Comparison of ENCODE assay signal across 1 cellular context in genomic region chr17:47840742-47841487, GRCh38.
TF ChIP-seq lines count a peak whose summit lies in the region.

SCRN2 (minus strand) TSS chr17:47841273; CDS start chr17:47840843, 430 bp downstream.

TF ChIP-seq in HEK293, 187 proteins besides CTCF, POLR2A, EP300 and RAD21 (continued from another document and continues in another):
- peak; percentile 60; the same call in 1 of the 2 replicates for TF ChIP-seq HIC1 (tag by site-specific recombination; IDR thresholded peaks at IDR 0.05)
- TF ChIP-seq GLIS1 (tag by site-specific recombination; IDR thresholded peaks at IDR 0.05) = peak; percentile 99
- TF ChIP-seq SCRT1 (tag by site-specific recombination; IDR thresholded peaks at IDR 0.05; ENCODE audit: borderline replicate concordance) = no peak
- no peak for TF ChIP-seq GLI4 (tag by site-specific recombination; IDR thresholded peaks at IDR 0.05)
- no peak for TF ChIP-seq SALL2 (tag by site-specific recombination; IDR thresholded peaks at IDR 0.05; ENCODE audit: borderline replicate concordance)
- no peak for TF ChIP-seq INSM2 (tag by site-specific recombination; IDR thresholded peaks at IDR 0.05)
- no peak for TF ChIP-seq ZNF132 (tag by site-specific recombination; IDR thresholded peaks at IDR 0.05; ENCODE audit: borderline replicate concordance)
- peak; percentile 94 for TF ChIP-seq ZBTB20 (tag by site-specific recombination; IDR thresholded peaks at IDR 0.05)
- no peak for TF ChIP-seq ZNF214 (tag by site-specific recombination; IDR thresholded peaks at IDR 0.05; ENCODE audit: borderline replicate concordance)
- TF ChIP-seq ZFP37 (tag by site-specific recombination; IDR thresholded peaks at IDR 0.05) = no peak
- no peak for TF ChIP-seq WT1 (tag by site-specific recombination; IDR thresholded peaks at IDR 0.05)
- no peak for TF ChIP-seq ZNF19 (tag by site-specific recombination; IDR thresholded peaks at IDR 0.05; ENCODE audit: low read depth)
- TF ChIP-seq ZNF148 (tag by site-specific recombination; IDR thresholded peaks at IDR 0.05; ENCODE audit: borderline replicate concordance) = no peak
- peak; percentile 81 for TF ChIP-seq ZNF501 (tag by site-specific recombination; IDR thresholded peaks at IDR 0.05)
- TF ChIP-seq ZNF121 (tag by site-specific recombination; IDR thresholded peaks at IDR 0.05) = no peak
- no peak for TF ChIP-seq ZNF404 (tag by site-specific recombination; IDR thresholded peaks at IDR 0.05)
- no peak for TF ChIP-seq ZNF248 (tag by site-specific recombination; IDR thresholded peaks at IDR 0.05)
- TF ChIP-seq ZNF658 (tag by site-specific recombination; IDR thresholded peaks at IDR 0.05) = no peak
- TF ChIP-seq PRDM6 (tag by site-specific recombination; IDR thresholded peaks at IDR 0.05) = no peak
- TF ChIP-seq ZNF664 (tag by site-specific recombination; IDR thresholded peaks at IDR 0.05) = no peak
- TF ChIP-seq ZSCAN5A (tag by site-specific recombination; IDR thresholded peaks at IDR 0.05) = no peak
- TF ChIP-seq ZNF169 (tag by site-specific recombination; IDR thresholded peaks at IDR 0.05) = no peak
- peak; percentile 71 for TF ChIP-seq KLF9 (tag by site-specific recombination; IDR thresholded peaks at IDR 0.05; ENCODE audit: low read depth)
- peak; percentile 36; the same call in 1 of the 2 replicates for TF ChIP-seq REST (tag by site-specific recombination; IDR thresholded peaks at IDR 0.05)
- no peak; the same call in 1 of the 2 replicates for TF ChIP-seq ZBTB17 (tag by site-specific recombination; IDR thresholded peaks at IDR 0.05)
- peak; percentile 80 for TF ChIP-seq ZFHX2 (tag by site-specific recombination; conservative IDR thresholded peaks at IDR 0.05)
- TF ChIP-seq PRDM1 (tag by site-specific recombination; IDR thresholded peaks at IDR 0.05) = no peak
- TF ChIP-seq ZNF518A (tag by site-specific recombination; conservative IDR thresholded peaks at IDR 0.05; ENCODE audit: low read depth) = no peak
- TF ChIP-seq KLF17 (tag by site-specific recombination; IDR thresholded peaks at IDR 0.05) = peak; percentile 29; the same call in 1 of the 2 replicates
- TF ChIP-seq RBAK (tag by site-specific recombination; IDR thresholded peaks at IDR 0.05) = no peak
- peak; percentile 44 for TF ChIP-seq ZNF639 (tag by site-specific recombination; IDR thresholded peaks at IDR 0.05)
- no peak for TF ChIP-seq ZNF843 (tag by site-specific recombination; IDR thresholded peaks at IDR 0.05)
- no peak for TF ChIP-seq ATF2 (tag by site-specific recombination; IDR thresholded peaks at IDR 0.05; ENCODE audit: low read depth)
- TF ChIP-seq ZNF266 (tag by site-specific recombination; IDR thresholded peaks at IDR 0.05; ENCODE audit: low read depth) = no peak
- peak; percentile 59; the same call in 1 of the 2 replicates for TF ChIP-seq ZNF629 (tag by site-specific recombination; IDR thresholded peaks at IDR 0.05)
